In genomic region chr10:32379314-32379949, GRCh38 we compare ENCODE assay signal across 8 cellular contexts. TPM values are rescaled to one million over a fixed set of nuclear protein-coding genes. Genes with fewer than 3 reads are reported as not detected.
DNase-seq lines count a peak whose midpoint lies in the region; ATAC-seq and TF ChIP-seq lines count a peak whose summit lies in the region.

No MANE protein-coding gene starts in this region.

- H3K4me1 ChIP-seq in CD8-positive, alpha-beta memory T cell (ENCODE audit: insufficient read depth, low read length), result peaks cover 20% of the 10 kb centered on the region
- H3K4me1 ChIP-seq in H9 (ENCODE audit: insufficient read depth, low read length) (peaks cover 2% of the 10 kb centered on the region; the same call in 1 of the 2 replicates), heart left ventricle (peaks cover 0 to 27% (median 17%) of the 10 kb centered on the region in 12 donors), psoas muscle (peaks cover 37% of the 10 kb centered on the region)

- no peaks in the 10 kb centered on the region for H3K79me1 ChIP-seq in H9 (ENCODE audit: insufficient read depth, low read depth, low read length, poor library complexity, severe bottlenecking)

- H3T11ph ChIP-seq in H9 (ENCODE audit: low read length), result peak overlapping the region; percentile 85

- H2BK15ac ChIP-seq in H9 (ENCODE audit: low read depth, low read length), result no peak overlapping the region

- no peak overlapping the region for H3K27ac Mint-ChIP-seq in CD8-positive, alpha-beta memory T cell
- H3K27ac Mint-ChIP-seq in H9, result no peak overlapping the region
- H3K27ac Mint-ChIP-seq in activated CD8-positive, alpha-beta T cell treated with anti-CD3 and anti-CD28 coated beads, Interleukin-2, amount 10 ng/mL, durations not matched to agents 7 days and 5 days, result no peak overlapping the region
- H3K27ac Mint-ChIP-seq in activated CD4-positive, alpha-beta memory T cell treated with anti-CD3 and anti-CD28 coated beads, Interleukin-2, amount 10 ng/mL, durations not matched to agents 7 days and 5 days, result no peak overlapping the region

- H3K4me1 Mint-ChIP-seq in CD8-positive, alpha-beta memory T cell, result peaks cover 15 to 18% (median 15%) of the 10 kb centered on the region in 3 donors
- peaks cover 6 to 12% of the 10 kb centered on the region in 2 experiments for H3K4me1 Mint-ChIP-seq in H9
- H3K4me1 Mint-ChIP-seq in activated CD8-positive, alpha-beta T cell treated with anti-CD3 and anti-CD28 coated beads, Interleukin-2, amount 10 ng/mL, durations not matched to agents 7 days and 5 days (ENCODE audit: low read depth), result peaks cover 16% of the 10 kb centered on the region
- H3K4me1 Mint-ChIP-seq in activated CD4-positive, alpha-beta memory T cell treated with anti-CD3 and anti-CD28 coated beads, Interleukin-2, amount 10 ng/mL, durations not matched to agents 7 days and 5 days, result peaks cover 20% of the 10 kb centered on the region

- no peaks in the 10 kb centered on the region for H4K20me1 ChIP-seq in H9 (ENCODE audit: control insufficient read depth, insufficient read depth, insufficient read length)

- no peaks in the 10 kb centered on the region for H3K9me3 ChIP-seq in CD8-positive, alpha-beta memory T cell (ENCODE audit: low read length)
- no peaks in the 10 kb centered on the region for H3K9me3 ChIP-seq in H9 (ENCODE audit: control insufficient read depth, low read depth, low read length)
- no peaks in the 10 kb centered on the region for H3K9me3 ChIP-seq in heart left ventricle
- H3K9me3 ChIP-seq in psoas muscle, result no peaks in the 10 kb centered on the region

- H3K23ac ChIP-seq in H9 (ENCODE audit: insufficient read length, low read depth, low read length), result no peak overlapping the region

- H3K4ac ChIP-seq in H9 (ENCODE audit: low read depth, low read length), result no peak overlapping the region

- peak overlapping the region; percentile 70 for H3K18ac ChIP-seq in H9 (ENCODE audit: insufficient read length, low read depth, low read length)

- no peaks in the 10 kb centered on the region; the same call in 1 of the 2 replicates for H3K79me2 ChIP-seq in H9 (ENCODE audit: insufficient read depth, low read length)

- peaks cover 0 to 1% (median 0%) of the 10 kb centered on the region in 3 donors for H3K36me3 Mint-ChIP-seq in CD8-positive, alpha-beta memory T cell
- H3K36me3 Mint-ChIP-seq in H9 (ENCODE audit: insufficient read depth in 1 of 3, low read depth in 3 of 3), result no peaks in the 10 kb centered on the region
- H3K36me3 Mint-ChIP-seq in activated CD8-positive, alpha-beta T cell treated with anti-CD3 and anti-CD28 coated beads, Interleukin-2, amount 10 ng/mL, durations not matched to agents 7 days and 5 days (ENCODE audit: low read depth), result peaks cover 2% of the 10 kb centered on the region
- H3K36me3 Mint-ChIP-seq in activated CD4-positive, alpha-beta memory T cell treated with anti-CD3 and anti-CD28 coated beads, Interleukin-2, amount 10 ng/mL, durations not matched to agents 7 days and 5 days (ENCODE audit: low read depth), result peaks cover 8% of the 10 kb centered on the region

- peak overlapping the region; percentile 74 for H3K9ac ChIP-seq in H9 (ENCODE audit: extremely low read depth, insufficient read length, low read length)

- no peak overlapping the region for H2BK5ac ChIP-seq in H9 (ENCODE audit: insufficient read length, low read length)

- H3K14ac ChIP-seq in H9 (ENCODE audit: insufficient read depth, low read length), result no peak overlapping the region

- H3K23me2 ChIP-seq in H9 (ENCODE audit: insufficient read length, low read depth, low read length, poor library complexity, severe bottlenecking), result peaks cover 2% of the 10 kb centered on the region

- H2BK12ac ChIP-seq in H9 (ENCODE audit: insufficient read length, low read depth, low read length), result no peak overlapping the region

- H3K9me3 Mint-ChIP-seq in CD8-positive, alpha-beta memory T cell, result no peaks in the 10 kb centered on the region
- H3K9me3 Mint-ChIP-seq in H9, result no peaks in the 10 kb centered on the region
- no peaks in the 10 kb centered on the region for H3K9me3 Mint-ChIP-seq in activated CD8-positive, alpha-beta T cell treated with anti-CD3 and anti-CD28 coated beads, Interleukin-2, amount 10 ng/mL, durations not matched to agents 7 days and 5 days (ENCODE audit: insufficient read depth)
- no peaks in the 10 kb centered on the region for H3K9me3 Mint-ChIP-seq in activated CD4-positive, alpha-beta memory T cell treated with anti-CD3 and anti-CD28 coated beads, Interleukin-2, amount 10 ng/mL, durations not matched to agents 7 days and 5 days

- peak; percentile 38 for ATAC-seq in activated CD8-positive, alpha-beta T cell treated with anti-CD3 and anti-CD28 coated beads, Interleukin-2, amount 10 ng/mL, durations not matched to agents 7 days and 5 days
- peak; percentile 51 to 61 (median 57) for ATAC-seq in heart left ventricle
- ATAC-seq in psoas muscle, result peak; percentile 45 to 60 (median 50)
- no peak for ATAC-seq in HG03039 (IDR thresholded peaks at IDR 0.05; ENCODE audit: unreplicated experiment)

- H4K91ac ChIP-seq in H9 (ENCODE audit: insufficient read length, low read depth, low read length), result no peak overlapping the region

- H2AK5ac ChIP-seq in H9 (ENCODE audit: insufficient read length, low read length), result no peak overlapping the region

- no peak for TF ChIP-seq POLR2A in heart left ventricle (IDR thresholded peaks at IDR 0.05)

- TF ChIP-seq CTCF in H9 (conservative IDR thresholded peaks at IDR 0.05) (no peak), heart left ventricle (IDR thresholded peaks at IDR 0.05) (no peak), psoas muscle (IDR thresholded peaks at IDR 0.05) (no peak)

- no peaks in the 10 kb centered on the region for H3K36me3 ChIP-seq in CD8-positive, alpha-beta memory T cell (ENCODE audit: insufficient read depth, low read length)
- H3K36me3 ChIP-seq in heart left ventricle (no peaks in the 10 kb centered on the region), psoas muscle (ENCODE audit: insufficient read depth in 1 of 2, low read depth in 1 of 2) (no peaks in the 10 kb centered on the region)

- CTCF ChIA-PET in CD8-positive, alpha-beta memory T cell (lab: Charles Lee), result interaction anchor here (0.8 to 3.4 kb wide), 10 partner anchors 11 to 629 kb away, joined by 3 to 11 read pairs (median 4); partner anchors contain the start of gene CCDC7
- CTCF ChIA-PET in activated CD8-positive, alpha-beta T cell treated with anti-CD3 and anti-CD28 coated beads, Interleukin-2, amount 10 ng/mL, durations not matched to agents 7 days and 5 days (lab: Charles Lee), result interaction anchor here (0.9 to 2.6 kb wide), 6 partner anchors 10 to 124 kb away, joined by 3 to 22 read pairs (median 6); partner anchors contain the start of gene CCDC7
- CTCF ChIA-PET in activated CD4-positive, alpha-beta memory T cell treated with anti-CD3 and anti-CD28 coated beads, Interleukin-2, amount 10 ng/mL, durations not matched to agents 7 days and 5 days (lab: Charles Lee), result interaction anchor here (0.6 to 2.8 kb wide), 5 partner anchors 16 to 66 kb away, joined by 3 to 17 read pairs (median 8); partner anchors contain the start of gene CCDC7

- DNase-seq in CD8-positive, alpha-beta memory T cell, result peak in 3 of 5 donors; percentile 52 to 70 (median 54)
- peak; percentile 36 for DNase-seq in H9
- peak; percentile 66 for DNase-seq in NCI-H2081 treated with DMSO at 0.1 percent for 48 hours (lab: John Stamatoyannopoulos, UW)
- peak; percentile 45 for DNase-seq in activated CD8-positive, alpha-beta T cell treated with anti-CD3 and anti-CD28 coated beads, Interleukin-2, amount 10 ng/mL, durations not matched to agents 7 days and 5 days
- peak in 1 of 5 donors; percentile 23 for DNase-seq in heart left ventricle
- no peak for DNase-seq in psoas muscle
- no peak for DNase-seq in activated CD4-positive, alpha-beta memory T cell treated with anti-CD3 and anti-CD28 coated beads, Interleukin-2, amount 10 ng/mL, durations not matched to agents 7 days and 5 days

- H3K4me3 Mint-ChIP-seq in CD8-positive, alpha-beta memory T cell, result no peak overlapping the region
- H3K4me3 Mint-ChIP-seq in H9, result no peak overlapping the region
- H3K4me3 Mint-ChIP-seq in activated CD8-positive, alpha-beta T cell treated with anti-CD3 and anti-CD28 coated beads, Interleukin-2, amount 10 ng/mL, durations not matched to agents 7 days and 5 days, result no peak overlapping the region
- no peak overlapping the region for H3K4me3 Mint-ChIP-seq in activated CD4-positive, alpha-beta memory T cell treated with anti-CD3 and anti-CD28 coated beads, Interleukin-2, amount 10 ng/mL, durations not matched to agents 7 days and 5 days

- intact Hi-C loops in heart left ventricle (cut with DNase I), result loop anchor here in 6 of 10 donors (2.0 to 10.0 kb wide), 5 partner anchors 33 to 325 kb away; partner anchors contain the start of genes CCDC7 (in 4 of the 6), KIF5B (in 2 of the 6) and EPC1 (in 1 of the 6)
- intact Hi-C loops in psoas muscle (cut with DNase I), result loop anchor here in 1 of 2 donors (2.0 kb wide), 2 partner anchors 33 to 67 kb away; partner anchors contain the start of genes CCDC7 and EPC1

- H4K8ac ChIP-seq in H9 (replicated peaks; ENCODE audit: insufficient read length, low read depth, low read length), result no peak overlapping the region

- H2BK20ac ChIP-seq in H9 (ENCODE audit: low read depth, low read length, poor library complexity, severe bottlenecking), result peak overlapping the region; percentile 94

- H2BK120ac ChIP-seq in H9 (ENCODE audit: low read depth, low read length, poor library complexity, severe bottlenecking), result no peak overlapping the region

- H3K56ac ChIP-seq in H9 (ENCODE audit: insufficient read length, low read depth, low read length), result no peak overlapping the region

- no CpG with 5 or more reads among the region's 10 CpGs for WGBS in H9 (ENCODE audit: extremely low coverage, insufficient read length, low lambda C conversion rate)
- 15 to 28% (median 22%) methylated on average over 10 of the region's 10 CpGs for WGBS in heart left ventricle, 4 donors
- WGBS in psoas muscle, 3 donors, result 14 to 24% (median 23%) methylated on average over 10 of the region's 10 CpGs

- peak overlapping the region; percentile 89 for H3K27ac ChIP-seq in CD8-positive, alpha-beta memory T cell (ENCODE audit: low read depth, low read length)
- H3K27ac ChIP-seq in H9 (ENCODE audit: insufficient read length, low read depth, low read length) (peak overlapping the region; percentile 44), heart left ventricle (peak overlapping the region; percentile 43 to 94 (median 82)), psoas muscle (peak overlapping the region; percentile 80)

- no peak overlapping the region for H4K5ac ChIP-seq in H9 (ENCODE audit: insufficient read length, low read depth, low read length)

- H2AFZ ChIP-seq in H9 (ENCODE audit: low read length), result peak overlapping the region; percentile 87

- H3K4me3 ChIP-seq in CD8-positive, alpha-beta memory T cell (ENCODE audit: low read length), result peak overlapping the region; percentile 92
- H3K4me3 ChIP-seq in heart left ventricle (peak overlapping the region; percentile 35 to 78 (median 69)), psoas muscle (peak overlapping the region; percentile 69)

- peak overlapping the region; percentile 88 for H3K4me2 ChIP-seq in H9 (ENCODE audit: insufficient read depth, insufficient read length, low read length)

- no peaks in the 10 kb centered on the region for H3K27me3 ChIP-seq in CD8-positive, alpha-beta memory T cell (ENCODE audit: insufficient read depth, low read length, poor library complexity, severe bottlenecking)
- no peaks in the 10 kb centered on the region for H3K27me3 ChIP-seq in H9 (ENCODE audit: insufficient read depth, low read length)
- no peaks in the 10 kb centered on the region for H3K27me3 ChIP-seq in heart left ventricle
- H3K27me3 ChIP-seq in psoas muscle (ENCODE audit: insufficient read depth in 3 of 3, low read length in 2 of 3), result no peaks in the 10 kb centered on the region

- POLR2A ChIA-PET in CD8-positive, alpha-beta memory T cell (lab: Charles Lee), result interaction anchor here (0.6 to 4.9 kb wide), 10 partner anchors 10 to 80 kb away, joined by 3 to 39 read pairs (median 6); partner anchors contain the start of gene CCDC7
- POLR2A ChIA-PET in activated CD8-positive, alpha-beta T cell treated with anti-CD3 and anti-CD28 coated beads, Interleukin-2, amount 10 ng/mL, durations not matched to agents 7 days and 5 days (lab: Charles Lee), result interaction anchor here (0.7 to 3.4 kb wide), 7 partner anchors 20 to 602 kb away, joined by 3 to 37 read pairs (median 7); partner anchors contain the start of gene CCDC7
- POLR2A ChIA-PET in activated CD4-positive, alpha-beta memory T cell treated with anti-CD3 and anti-CD28 coated beads, Interleukin-2, amount 10 ng/mL, durations not matched to agents 7 days and 5 days (lab: Charles Lee), result interaction anchor here (0.6 to 5.5 kb wide), 26 partner anchors 8 to 1945 kb away, joined by 3 to 81 read pairs (median 6); partner anchors contain the start of genes CCDC7, EPC1 and ITGB1

- H3K27me3 Mint-ChIP-seq in CD8-positive, alpha-beta memory T cell, result no peaks in the 10 kb centered on the region
- H3K27me3 Mint-ChIP-seq in H9 (ENCODE audit: low read depth), result no peaks in the 10 kb centered on the region
- no peaks in the 10 kb centered on the region for H3K27me3 Mint-ChIP-seq in activated CD8-positive, alpha-beta T cell treated with anti-CD3 and anti-CD28 coated beads, Interleukin-2, amount 10 ng/mL, durations not matched to agents 7 days and 5 days (ENCODE audit: low read depth)
- H3K27me3 Mint-ChIP-seq in activated CD4-positive, alpha-beta memory T cell treated with anti-CD3 and anti-CD28 coated beads, Interleukin-2, amount 10 ng/mL, durations not matched to agents 7 days and 5 days, result no peaks in the 10 kb centered on the region

RNA-seq across cellular contexts. Expression of gene EPC1, which starts 32.5 kb away (rescaled TPM):
- total RNA-seq in CD8-positive, alpha-beta memory T cell, result 10 to 100 TPM; 40.9 to 41.3 TPM
- 45.3 TPM for polyA plus RNA-seq in CD8-positive, alpha-beta memory T cell
- total RNA-seq in H9 (2021) (32.5 and 33.5 TPM in 2 replicates), heart left ventricle (10 to 100 TPM; 13.0 to 26.3 (median 19.2) TPM), psoas muscle (10 to 100 TPM; 20.7 to 37.1 (median 27.1) TPM)
- 10 to 100 TPM; 40.9 to 43.5 TPM for total RNA-seq in activated CD8-positive, alpha-beta T cell treated with anti-CD3 and anti-CD28 coated beads, Interleukin-2, amount 10 ng/mL, durations not matched to agents 7 days and 5 days
- polyA plus RNA-seq in heart left ventricle (10 to 100 TPM; 10.9 to 11.0 TPM), psoas muscle (10 to 100 TPM; 19.5 to 27.3 (median 20.7) TPM)
- total RNA-seq in activated CD4-positive, alpha-beta memory T cell treated with anti-CD3 and anti-CD28 coated beads, Interleukin-2, amount 10 ng/mL, durations not matched to agents 7 days and 5 days, result 10 to 100 TPM; 41.6 to 43.0 TPM

Comparison
In these comparisons a context has a peak if more than half of its experiments do, and no peak if none do; other contexts are left out.
1. DNase-seq: peak in CD8-positive, alpha-beta memory T cell (3 of 5), H9 (single experiment), NCI-H2081 treated with DMSO at 0.1 percent for 48 hours (single experiment) and activated CD8-positive, alpha-beta T cell treated with anti-CD3 and anti-CD28 coated beads, Interleukin-2, amount 10 ng/mL, durations not matched to agents 7 days and 5 days (single experiment); none in psoas muscle (0 of 2) and activated CD4-positive, alpha-beta memory T cell treated with anti-CD3 and anti-CD28 coated beads, Interleukin-2, amount 10 ng/mL, durations not matched to agents 7 days and 5 days (single experiment).
2. Peak in every context shown above with its lines, with median percentiles within 50 percentile points of each other: H3K27ac ChIP-seq and H3K4me3 ChIP-seq.